In the genomic region with DNA sequence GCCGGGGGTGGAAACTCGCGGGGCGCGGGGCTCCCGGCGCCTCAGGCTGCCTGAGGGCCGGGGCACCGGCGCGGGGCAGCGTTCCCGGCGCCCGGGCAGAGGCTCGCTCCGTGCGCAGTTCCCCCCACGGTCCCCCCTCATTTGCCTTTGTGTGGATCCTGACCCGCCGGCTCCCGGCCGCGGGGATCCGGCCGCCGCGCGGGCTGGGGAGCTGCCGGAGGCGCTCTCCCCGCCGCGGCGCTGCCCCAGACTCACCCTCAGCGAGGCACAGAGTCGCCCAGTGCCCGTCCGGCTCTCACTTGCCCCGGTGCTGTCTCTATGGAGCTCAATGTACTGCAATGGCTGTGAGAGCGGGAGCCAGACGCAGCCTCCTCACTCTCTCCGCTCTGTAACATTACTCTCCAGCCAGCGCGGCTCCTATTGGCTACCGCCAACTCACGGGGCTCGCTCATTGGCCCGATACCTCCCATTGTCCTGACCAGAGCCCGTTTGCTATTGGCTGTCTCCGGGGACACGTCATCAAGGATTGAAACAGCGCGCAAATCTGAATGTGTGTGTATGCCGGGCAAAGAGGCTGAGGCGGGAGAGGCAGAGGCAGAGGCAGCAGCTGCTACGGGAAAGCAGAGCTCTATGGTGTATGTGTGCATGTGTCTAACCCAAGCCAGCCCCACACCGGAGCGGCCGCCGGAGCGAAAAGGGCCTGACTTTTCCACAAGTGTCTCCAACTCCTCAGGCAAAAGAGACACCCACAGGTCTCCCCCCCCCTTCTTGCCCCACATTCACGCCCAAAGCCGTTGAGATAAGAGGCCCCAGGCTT, we compare ENCODE assay signal across 8 cellular contexts. TPM values are rescaled to one million over a fixed set of nuclear protein-coding genes. Genes with fewer than 3 reads are reported as not detected.
DNase-seq lines count a peak whose midpoint lies in the region; TF ChIP-seq lines count a peak whose summit lies in the region.

A gene (minus strand): TSS at position 396 of the 817 bp plus-strand sequence. CDS start 2,256 bp downstream, outside the sequence.

- no peaks in the 10 kb centered on the region for H3K27me3 ChIP-seq in effector memory CD4-positive, alpha-beta T cell (replicated peaks; ENCODE audit: control insufficient read depth, insufficient read depth, low read length, poor library complexity, severe bottlenecking)

- H3K4me1 ChIP-seq in effector memory CD4-positive, alpha-beta T cell (ENCODE audit: control insufficient read depth, insufficient read depth, low read length, poor library complexity, severe bottlenecking): peaks cover 26% of the 10 kb centered on the region

- peak within 1 kb of the TSS; percentile 94 for H3K27ac ChIP-seq in effector memory CD4-positive, alpha-beta T cell (ENCODE audit: insufficient read depth, low read length, poor library complexity, severe bottlenecking)

- peaks cover 17% of the 10 kb centered on the region for H3K36me3 ChIP-seq in effector memory CD4-positive, alpha-beta T cell (ENCODE audit: control insufficient read depth, insufficient read depth, low read length)

- peak within 1 kb of the TSS; percentile 92 for H3K4me3 ChIP-seq in effector memory CD4-positive, alpha-beta T cell (ENCODE audit: insufficient read depth, low read depth, low read length, poor library complexity, severe bottlenecking)

- CTCF ChIA-PET in activated CD8-positive, alpha-beta memory T cell treated with anti-CD3 and anti-CD28 coated beads for 36 hours (lab: Charles Lee): interaction anchor here (1.2 kb wide), 1 partner anchor 152 kb away, joined by 5 read pairs; a partner anchor contains a TSS

- DNase-seq in CMK (ENCODE audit: low read depth) (peak; percentile 76), GM20000 (ENCODE audit: low spot score) (peak; percentile 93), HT-29 (ENCODE audit: low spot score) (peak; percentile 100), NOMO-1 (lab: John Stamatoyannopoulos, UW; ENCODE audit: unreplicated experiment in 2 of 2) (peak; percentile 97 to 99), lung microvascular endothelial cell (ENCODE audit: low read depth in 2 of 2) (peak; percentile 99)
- peak; percentile 95 to 97 (median 97) for DNase-seq in effector memory CD4-positive, alpha-beta T cell
- peak; percentile 93 to 97 (median 95) for DNase-seq in stimulated activated CD4-positive, alpha-beta T cell treated with anti-CD3 and anti-CD28 coated beads, TNF-alpha, amount 100 ng/mL, for 48 hours (ENCODE audit: low read depth in 3 of 3)

- H3K9me3 ChIP-seq in effector memory CD4-positive, alpha-beta T cell (ENCODE audit: control insufficient read depth, low read length): no peaks in the 10 kb centered on the region

- POLR2A ChIA-PET in activated CD8-positive, alpha-beta memory T cell treated with anti-CD3 and anti-CD28 coated beads for 36 hours (lab: Charles Lee): interaction anchor here (0.8 to 3.4 kb wide), 5 partner anchors 70 to 902 kb away, joined by 3 to 32 read pairs (median 4); a partner anchor contains a TSS

- no peak for TF ChIP-seq CTCF in GM20000 (IDR thresholded peaks at IDR 0.05; ENCODE audit: extremely low read depth, missing control alignments)

RNA-seq across cellular contexts. Expression of the gene that starts here (rescaled TPM):
- 579 and 669 TPM in 2 replicates for total RNA-seq in HT-29 (2014; rRNA removed; shearing (Covaris generic))
- total RNA-seq in activated CD8-positive, alpha-beta memory T cell treated with anti-CD3 and anti-CD28 coated beads for 36 hours: 100 to 1,000 TPM; 743 to 745 TPM
- total RNA-seq in lung microvascular endothelial cell: 90.1 and 104 TPM in 2 replicates

Comparison
In these comparisons a context has a peak if more than half of its experiments do, and no peak if none do; other contexts are left out.
1. Peak in every context shown above with its lines: DNase-seq, H3K4me3 ChIP-seq and H3K27ac ChIP-seq.